16 cellular contexts compared by ENCODE assay signal in genomic region chr6:170368544-170368943, GRCh38.
"Had no signal": no experiment of that assay in that cellular context is flagged by ENCODE, and none has a peak within 500 bp of the region (broad histone marks: within the 10 kb centered on the region; RNA-seq: fewer than 3 reads in every experiment).

No MANE protein-coding gene starts in this region.

- H3K27ac Mint-ChIP-seq: stimulated activated effector memory CD8-positive, alpha-beta T cell treated with anti-CD3 and anti-CD28 coated beads, Interleukin-12 subunit alpha, Interleukin-12 subunit beta, amount 100 ng/mL, for 72 hours had no signal

- H3K4me3 Mint-ChIP-seq: natural killer cell; neural crest cell; stimulated activated effector memory CD8-positive, alpha-beta T cell treated with anti-CD3 and anti-CD28 coated beads, Interleukin-12 subunit alpha, Interleukin-12 subunit beta, amount 100 ng/mL, for 72 hours had no signal

- H3K36me3 Mint-ChIP-seq: natural killer cell had no signal

- DNase-seq: effector memory CD4-positive, alpha-beta T cell; heart right ventricle; islet precursor cell; mucosa of descending colon; natural killer cell; ovary; right cardiac atrium; stimulated activated CD4-positive, alpha-beta T cell treated with anti-CD3 and anti-CD28 coated beads, Interleukin-4, amount 100 ng/mL, for 1 hour; stimulated activated CD8-positive, alpha-beta memory T cell treated with anti-CD3 and anti-CD28 coated beads, Interleukin-4, amount 100 ng/mL, for 48 hours; stimulated activated naive CD8-positive, alpha-beta T cell treated with anti-CD3 and anti-CD28 coated beads, Interleukin-15, Interleukin-2, amounts not matched to agents 100 U/mL and 50 U/mL, for 24 hours; thyroid gland; upper lobe of left lung; uterus had no signal

- ATAC-seq: esophagus mucosa; heart right ventricle; natural killer cell; right cardiac atrium; stimulated activated effector memory CD8-positive, alpha-beta T cell treated with anti-CD3 and anti-CD28 coated beads, Interleukin-12 subunit alpha, Interleukin-12 subunit beta, amount 100 ng/mL, for 72 hours; stimulated activated naive CD8-positive, alpha-beta T cell treated with anti-CD3 and anti-CD28 coated beads, Interleukin-15, Interleukin-2, amounts not matched to agents 100 U/mL and 50 U/mL, for 24 hours had no signal

- H3K9me3 Mint-ChIP-seq: natural killer cell; neural crest cell; stimulated activated effector memory CD8-positive, alpha-beta T cell treated with anti-CD3 and anti-CD28 coated beads, Interleukin-12 subunit alpha, Interleukin-12 subunit beta, amount 100 ng/mL, for 72 hours had no signal
